In genomic region chr11:2381494-2382128, GRCh38 we compare ENCODE assay signal across 3 cellular contexts.
TF ChIP-seq lines count a peak whose summit lies in the region.

No MANE protein-coding gene starts in this region.

TF ChIP-seq in liver, 16 proteins besides CTCF, POLR2A, EP300 and RAD21:
- TF ChIP-seq HNF4G (IDR thresholded peaks at IDR 0.05) (no peak), HNF4A (conservative IDR thresholded peaks at IDR 0.05) (peak; percentile 58 to 67), GABPA (IDR thresholded peaks at IDR 0.05 in 1 of 2, conservative IDR thresholded peaks at IDR 0.05 in 1 of 2) (no peak), FOXA2 (IDR thresholded peaks at IDR 0.05) (peak; percentile 20)

TF ChIP-seq in HepG2, 621 proteins besides CTCF, POLR2A, EP300 and RAD21:
- no peak for TF ChIP-seq ZNF773 (CRISPR knock-in tag; IDR thresholded peaks at IDR 0.05; ENCODE audit: borderline replicate concordance)
- no peak for TF ChIP-seq CBX1 (IDR thresholded peaks at IDR 0.05; ENCODE audit: low read depth)
- no peak for TF ChIP-seq CBFB (CRISPR knock-in tag; IDR thresholded peaks at IDR 0.05)
- no peak for TF ChIP-seq ZBTB46 (CRISPR knock-in tag; IDR thresholded peaks at IDR 0.05; ENCODE audit: borderline replicate concordance)
- TF ChIP-seq ZBTB8A (CRISPR knock-in tag; IDR thresholded peaks at IDR 0.05; ENCODE audit: borderline replicate concordance, low read depth): no peak
- no peak for TF ChIP-seq ZKSCAN8 (CRISPR knock-in tag; IDR thresholded peaks at IDR 0.05; ENCODE audit: borderline replicate concordance)

TF ChIP-seq in endothelial cell of umbilical vein, 7 proteins besides CTCF, POLR2A, EP300 and RAD21:
- no peak for TF ChIP-seq EZH2 (IDR thresholded peaks at IDR 0.05; ENCODE audit: borderline replicate concordance, low read depth, low read length, severe bottlenecking)
